ENCODE assay signal across 10 cellular contexts in genomic region chr11:12642040-12642439, GRCh38. TPM values are rescaled to one million over a fixed set of nuclear protein-coding genes. Genes with fewer than 3 reads are reported as not detected.
DNase-seq lines count a peak whose midpoint lies in the region; ATAC-seq and TF ChIP-seq lines count a peak whose summit lies in the region.
"Had no signal": no experiment of that assay in that cellular context is flagged by ENCODE, and none has a peak within 500 bp of the region (broad histone marks: within the 10 kb centered on the region; RNA-seq: fewer than 3 reads in every experiment).

No MANE protein-coding gene starts in this region.

- H3K4me1 Mint-ChIP-seq in endothelial cell (ENCODE audit: unreplicated experiment), result peaks cover 26% of the 10 kb centered on the region

- peak overlapping the region; percentile 91 for H3K27ac Mint-ChIP-seq in endothelial cell (ENCODE audit: unreplicated experiment)

- TF ChIP-seq CTCF in endothelial cell (IDR thresholded peaks at IDR 0.05; ENCODE audit: unreplicated experiment), result no peak
- TF ChIP-seq CTCF in omental fat pad (IDR thresholded peaks at IDR 0.05), result no peak

- peaks cover 7% of the 10 kb centered on the region for H3K36me3 Mint-ChIP-seq in endothelial cell (ENCODE audit: low read depth, unreplicated experiment)

- H3K27me3 Mint-ChIP-seq in endothelial cell (ENCODE audit: unreplicated experiment), result peaks cover 13% of the 10 kb centered on the region

- ATAC-seq in omental fat pad (ENCODE audit: low FRiP score) (peak; percentile 37), HG02870 (IDR thresholded peaks at IDR 0.05; ENCODE audit: unreplicated experiment) (no peak)

- peak; percentile 29 for DNase-seq in EL
- DNase-seq in LHCN-M2 (ENCODE audit: low read depth), result peak; percentile 14
- DNase-seq in endothelial cell (ENCODE audit: low spot score), result no peak
- no peak for DNase-seq in omental fat pad (ENCODE audit: low spot score)
- no peak for DNase-seq in Kasumi-1 (lab: John Stamatoyannopoulos, UW)
- DNase-seq in amniotic stem cell (lab: John Stamatoyannopoulos, UW), result no peak
- DNase-seq in putamen (ENCODE audit: low spot score), result no peak
- DNase-seq: cerebellar nuclear complex, SHP77 treated with DMSO at 0.1 percent for 48 hours had no signal

- H3K4me3 Mint-ChIP-seq in endothelial cell (ENCODE audit: unreplicated experiment), result no peak overlapping the region

- no peaks in the 10 kb centered on the region for H3K9me3 Mint-ChIP-seq in endothelial cell (ENCODE audit: unreplicated experiment)

RNA-seq across cellular contexts. Expression of gene TEAD1, which starts 32.2 kb away (rescaled TPM):
- total RNA-seq in LHCN-M2 (2014; rRNA removed), result 96.7 and 105 TPM in 2 replicates
- polyA plus RNA-seq in LHCN-M2 (2012), result 43.8 TPM
- total RNA-seq in endothelial cell (ENCODE audit: unreplicated experiment), result 54.4 TPM
- 100 to 1,000 TPM in 2 of 4 donors, 10 to 100 TPM in 2; 81.7 to 123 (median 103) TPM for total RNA-seq in omental fat pad

Comparison
In these comparisons a context has a peak if more than half of its experiments do, and no peak if none do; other contexts are left out.
1. DNase-seq: peak in EL (single experiment) and LHCN-M2 (single experiment); none in endothelial cell (single experiment), omental fat pad (single experiment), Kasumi-1 (0 of 2), amniotic stem cell (single experiment) and putamen (single experiment).